In the genomic region with DNA sequence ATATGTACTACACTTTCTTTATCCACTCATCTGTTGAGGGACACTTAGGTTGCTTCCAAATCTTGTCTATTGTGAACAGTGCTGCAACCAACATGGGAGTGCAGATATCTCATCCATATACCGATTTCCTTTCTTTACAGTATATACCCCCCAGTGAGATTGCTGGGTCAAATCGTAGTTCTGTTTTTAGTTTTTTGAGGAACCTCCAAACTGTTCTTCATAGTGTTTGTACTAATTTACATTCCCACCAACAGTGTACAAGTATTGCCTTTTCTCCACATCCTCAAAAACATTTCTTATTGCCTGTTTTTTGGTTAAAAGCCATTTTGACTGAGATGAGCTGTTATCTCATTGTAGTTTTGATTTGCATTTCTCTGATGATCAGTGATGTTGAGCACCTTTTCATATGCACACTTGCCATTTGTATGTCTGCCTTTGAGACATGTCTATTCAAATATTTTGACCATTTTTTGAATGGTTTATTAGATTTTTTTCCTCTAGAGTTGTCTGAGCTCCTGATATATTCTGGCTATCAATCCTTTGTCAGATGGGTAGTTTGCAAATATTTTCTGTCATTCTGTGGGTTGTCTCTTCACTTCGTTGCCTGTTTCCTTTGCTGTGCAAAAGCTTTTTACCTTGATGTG, we compare ENCODE assay signal across 20 cellular contexts. TPM values are rescaled to one million over a fixed set of nuclear protein-coding genes. Genes with fewer than 3 reads are reported as not detected.
DNase-seq lines count a peak whose midpoint lies in the region; ATAC-seq and TF ChIP-seq lines count a peak whose summit lies in the region.
"Had no signal": no experiment of that assay in that cellular context is flagged by ENCODE, and none has a peak within 500 bp of the region (broad histone marks: within the 10 kb centered on the region; RNA-seq: fewer than 3 reads in every experiment).

No MANE protein-coding gene starts in this region.

- peak overlapping the region; percentile 15; the same call in 1 of the 2 replicates for H2AFZ ChIP-seq in OCI-LY7 (ENCODE audit: low read length)

- peaks cover 5% of the 10 kb centered on the region for H3K36me3 Mint-ChIP-seq in activated CD8-positive, alpha-beta T cell treated with anti-CD3 and anti-CD28 coated beads for 36 hours (ENCODE audit: low read depth)
- no peaks in the 10 kb centered on the region for H3K36me3 Mint-ChIP-seq in activated CD8-positive, alpha-beta T cell treated with anti-CD3 and anti-CD28 coated beads, Interleukin-2, amount 10 ng/mL, durations not matched to agents 7 days and 5 days (ENCODE audit: low read depth)
- H3K36me3 Mint-ChIP-seq in stimulated activated effector memory CD8-positive, alpha-beta T cell treated with anti-CD3 and anti-CD28 coated beads, Interleukin-12 subunit alpha, Interleukin-12 subunit beta, amount 100 ng/mL, for 72 hours, result peaks cover 37% of the 10 kb centered on the region
- H3K36me3 Mint-ChIP-seq: activated naive CD8-positive, alpha-beta T cell treated with anti-CD3 and anti-CD28 coated beads, Interleukin-2, amount 10 ng/mL, durations not matched to agents 7 days and 5 days had no signal

- H3K36me3 ChIP-seq in OCI-LY7 (ENCODE audit: insufficient read depth, low read length), result peaks cover 54% of the 10 kb centered on the region
- no peaks in the 10 kb centered on the region for H3K36me3 ChIP-seq in breast epithelium

- intact Hi-C loops in activated CD8-positive, alpha-beta T cell treated with anti-CD3 and anti-CD28 coated beads for 36 hours (cut with micrococcal nuclease), result no loop called here
- intact Hi-C loops in OCI-LY7 (cut with micrococcal nuclease; ENCODE audit: unreplicated experiment) (no loop called here), breast epithelium (cut with DNase I; ENCODE audit: low total_unique reads) (no loop called here)

- H3K27ac Mint-ChIP-seq in activated CD8-positive, alpha-beta T cell treated with anti-CD3 and anti-CD28 coated beads for 36 hours, result peak overlapping the region; percentile 30
- no peak overlapping the region for H3K27ac Mint-ChIP-seq in activated CD8-positive, alpha-beta T cell treated with anti-CD3 and anti-CD28 coated beads, Interleukin-2, amount 10 ng/mL, durations not matched to agents 7 days and 5 days
- H3K27ac Mint-ChIP-seq in stimulated activated effector memory CD8-positive, alpha-beta T cell treated with anti-CD3 and anti-CD28 coated beads, Interleukin-12 subunit alpha, Interleukin-12 subunit beta, amount 100 ng/mL, for 72 hours, result peak overlapping the region; percentile 13
- H3K27ac Mint-ChIP-seq: activated CD4-positive, alpha-beta T cell treated with anti-CD3 and anti-CD28 coated beads for 36 hours; activated naive CD8-positive, alpha-beta T cell treated with anti-CD3 and anti-CD28 coated beads, Interleukin-2, amount 10 ng/mL, durations not matched to agents 7 days and 5 days; activated T-cell treated with anti-CD3 and anti-CD28 coated beads, Interleukin-2, amount 50 U/mL, for 72 hours had no signal

- CTCF ChIA-PET in activated CD8-positive, alpha-beta T cell treated with anti-CD3 and anti-CD28 coated beads for 36 hours (lab: Charles Lee), result interaction anchor here (0.9 kb wide), 1 partner anchor 20 kb away, joined by 3 read pairs; no protein-coding TSS in a partner anchor
- CTCF ChIA-PET in activated CD8-positive, alpha-beta T cell treated with anti-CD3 and anti-CD28 coated beads, Interleukin-2, amount 10 ng/mL, durations not matched to agents 7 days and 5 days (lab: Charles Lee), result interaction anchor here (0.6 to 0.8 kb wide), 2 partner anchors 59 to 159 kb away, joined by 3 read pairs; no protein-coding TSS in a partner anchor
- CTCF ChIA-PET in OCI-LY7 (lab: Charles Lee; ENCODE audit: unreplicated experiment), result no interaction called here

- H3K27me3 Mint-ChIP-seq in activated CD8-positive, alpha-beta T cell treated with anti-CD3 and anti-CD28 coated beads for 36 hours, result peaks cover 8% of the 10 kb centered on the region
- H3K27me3 Mint-ChIP-seq in activated CD8-positive, alpha-beta T cell treated with anti-CD3 and anti-CD28 coated beads, Interleukin-2, amount 10 ng/mL, durations not matched to agents 7 days and 5 days (ENCODE audit: low read depth), result peaks cover 3% of the 10 kb centered on the region
- H3K27me3 Mint-ChIP-seq: CD4-positive, alpha-beta memory T cell had no signal

- no peak for TF ChIP-seq CTCF in activated CD8-positive, alpha-beta T cell treated with anti-CD3 and anti-CD28 coated beads for 36 hours (IDR thresholded peaks at IDR 0.05)
- TF ChIP-seq CTCF in OCI-LY7 (conservative IDR thresholded peaks at IDR 0.05; ENCODE audit: low read length) (no peak), breast epithelium (IDR thresholded peaks at IDR 0.05) (no peak)

- no peak overlapping the region for H3K4me3 Mint-ChIP-seq in activated CD8-positive, alpha-beta T cell treated with anti-CD3 and anti-CD28 coated beads for 36 hours
- no peak overlapping the region for H3K4me3 Mint-ChIP-seq in activated CD8-positive, alpha-beta T cell treated with anti-CD3 and anti-CD28 coated beads, Interleukin-2, amount 10 ng/mL, durations not matched to agents 7 days and 5 days
- peak overlapping the region; percentile 50 for H3K4me3 Mint-ChIP-seq in stimulated activated effector memory CD8-positive, alpha-beta T cell treated with anti-CD3 and anti-CD28 coated beads, Interleukin-12 subunit alpha, Interleukin-12 subunit beta, amount 100 ng/mL, for 72 hours
- H3K4me3 Mint-ChIP-seq: activated CD4-positive, alpha-beta T cell treated with anti-CD3 and anti-CD28 coated beads for 36 hours; activated naive CD8-positive, alpha-beta T cell treated with anti-CD3 and anti-CD28 coated beads, Interleukin-2, amount 10 ng/mL, durations not matched to agents 7 days and 5 days had no signal

- no peaks in the 10 kb centered on the region for H3K27me3 ChIP-seq in breast epithelium

- TF ChIP-seq POLR2A in breast epithelium (IDR thresholded peaks at IDR 0.05), result no peak

- no peak for ATAC-seq in activated CD8-positive, alpha-beta T cell treated with anti-CD3 and anti-CD28 coated beads for 36 hours
- ATAC-seq in activated CD8-positive, alpha-beta T cell treated with anti-CD3 and anti-CD28 coated beads, Interleukin-2, amount 10 ng/mL, durations not matched to agents 7 days and 5 days, result no peak
- peak; percentile 26 for ATAC-seq in HG02798 (IDR thresholded peaks at IDR 0.05; ENCODE audit: poor library complexity, unreplicated experiment)
- no peak for ATAC-seq in stimulated activated effector memory CD8-positive, alpha-beta T cell treated with anti-CD3 and anti-CD28 coated beads, Interleukin-12 subunit alpha, Interleukin-12 subunit beta, amount 100 ng/mL, for 72 hours
- ATAC-seq: activated CD4-positive, alpha-beta T cell treated with anti-CD3 and anti-CD28 coated beads for 36 hours; activated T-cell treated with anti-CD3 and anti-CD28 coated beads, Interleukin-2, amount 50 U/mL, for 72 hours; foreskin keratinocyte had no signal

- H3K27ac ChIP-seq in OCI-LY7 (ENCODE audit: low read depth, low read length, poor library complexity, severe bottlenecking) (no peak overlapping the region), breast epithelium (no peak overlapping the region)
- H3K27ac ChIP-seq: foreskin keratinocyte, HL-60 had no signal

- H3K4me1 Mint-ChIP-seq in activated CD8-positive, alpha-beta T cell treated with anti-CD3 and anti-CD28 coated beads for 36 hours (ENCODE audit: low read depth), result peaks cover 48% of the 10 kb centered on the region
- H3K4me1 Mint-ChIP-seq in activated CD8-positive, alpha-beta T cell treated with anti-CD3 and anti-CD28 coated beads, Interleukin-2, amount 10 ng/mL, durations not matched to agents 7 days and 5 days (ENCODE audit: low read depth), result peaks cover 21% of the 10 kb centered on the region
- peaks cover 82% of the 10 kb centered on the region for H3K4me1 Mint-ChIP-seq in stimulated activated effector memory CD8-positive, alpha-beta T cell treated with anti-CD3 and anti-CD28 coated beads, Interleukin-12 subunit alpha, Interleukin-12 subunit beta, amount 100 ng/mL, for 72 hours

- H3K4me3 ChIP-seq in OCI-LY7 (ENCODE audit: low read depth, low read length, poor library complexity, severe bottlenecking), result no peak overlapping the region
- H3K4me3 ChIP-seq in breast epithelium, result no peak overlapping the region

- H3K79me2 ChIP-seq in OCI-LY7 (ENCODE audit: insufficient read depth, low read depth, low read length), result peaks cover 55% of the 10 kb centered on the region; the same call in 1 of the 2 replicates

- H3K9me2 ChIP-seq in OCI-LY7 (ENCODE audit: insufficient read depth, low read length), result no peaks in the 10 kb centered on the region

- H3K4me1 ChIP-seq in OCI-LY7 (ENCODE audit: insufficient read depth, low read length, poor library complexity, severe bottlenecking) (peaks cover 16% of the 10 kb centered on the region), breast epithelium (no peaks in the 10 kb centered on the region)
- H3K4me1 ChIP-seq: foreskin keratinocyte had no signal

- POLR2A ChIA-PET in activated CD8-positive, alpha-beta T cell treated with anti-CD3 and anti-CD28 coated beads for 36 hours (lab: Charles Lee), result no interaction called here
- POLR2A ChIA-PET in activated CD8-positive, alpha-beta T cell treated with anti-CD3 and anti-CD28 coated beads, Interleukin-2, amount 10 ng/mL, durations not matched to agents 7 days and 5 days (lab: Charles Lee), result no interaction called here
- POLR2A ChIA-PET in OCI-LY7 (lab: Charles Lee), result no interaction called here

- no peak for DNase-seq in activated CD8-positive, alpha-beta T cell treated with anti-CD3 and anti-CD28 coated beads for 36 hours
- DNase-seq in activated CD8-positive, alpha-beta T cell treated with anti-CD3 and anti-CD28 coated beads, Interleukin-2, amount 10 ng/mL, durations not matched to agents 7 days and 5 days, result no peak
- DNase-seq in OCI-LY7 (ENCODE audit: low spot score) (no peak), breast epithelium (ENCODE audit: low spot score in 2 of 2) (no peak), kidney glomerular epithelial cell (lab: John Stamatoyannopoulos, UW) (no peak), SK-N-DZ (ENCODE audit: low spot score) (no peak)
- DNase-seq in stimulated activated effector memory CD8-positive, alpha-beta T cell treated with anti-CD3 and anti-CD28 coated beads, Interleukin-12 subunit alpha, Interleukin-12 subunit beta, amount 100 ng/mL, for 72 hours (ENCODE audit: low spot score in 2 of 2), result no peak
- DNase-seq: activated CD4-positive, alpha-beta T cell treated with anti-CD3 and anti-CD28 coated beads for 36 hours; activated naive CD8-positive, alpha-beta T cell treated with anti-CD3 and anti-CD28 coated beads, Interleukin-2, amount 10 ng/mL, durations not matched to agents 7 days and 5 days; activated T-cell treated with anti-CD3 and anti-CD28 coated beads, Interleukin-2, amount 50 U/mL, for 72 hours; CD4-positive, alpha-beta memory T cell; foreskin keratinocyte; GOT3; Kasumi-1; NCI-H1694 treated with DMSO at 0.1 percent for 48 hours; NCI-H510A had no signal

- H3K9me3 ChIP-seq in OCI-LY7 (ENCODE audit: low read length) (no peaks in the 10 kb centered on the region), breast epithelium (no peaks in the 10 kb centered on the region)

- H3K9me3 Mint-ChIP-seq in activated CD8-positive, alpha-beta T cell treated with anti-CD3 and anti-CD28 coated beads for 36 hours, result no peaks in the 10 kb centered on the region
- H3K9me3 Mint-ChIP-seq in activated CD8-positive, alpha-beta T cell treated with anti-CD3 and anti-CD28 coated beads, Interleukin-2, amount 10 ng/mL, durations not matched to agents 7 days and 5 days (ENCODE audit: insufficient read depth), result no peaks in the 10 kb centered on the region
- no peaks in the 10 kb centered on the region for H3K9me3 Mint-ChIP-seq in stimulated activated effector memory CD8-positive, alpha-beta T cell treated with anti-CD3 and anti-CD28 coated beads, Interleukin-12 subunit alpha, Interleukin-12 subunit beta, amount 100 ng/mL, for 72 hours
- H3K9me3 Mint-ChIP-seq: CD4-positive, alpha-beta memory T cell had no signal

- no peak overlapping the region for H3K4me2 ChIP-seq in OCI-LY7 (ENCODE audit: low read length)

- H4K20me1 ChIP-seq in OCI-LY7 (ENCODE audit: insufficient read depth, low read length), result no peaks in the 10 kb centered on the region

- no TSS peak for BruUV-seq in OCI-LY7 (replicated peaks; lab: Mats Ljungman, UMichigan)

RNA-seq across cellular contexts. Expression of gene PLEK, which starts 12.2 kb away (rescaled TPM):
- 1 to 10 TPM; 4.8 to 6.0 TPM for total RNA-seq in activated CD8-positive, alpha-beta T cell treated with anti-CD3 and anti-CD28 coated beads for 36 hours
- 1 to 10 TPM; 4.5 to 4.7 TPM for total RNA-seq in activated CD8-positive, alpha-beta T cell treated with anti-CD3 and anti-CD28 coated beads, Interleukin-2, amount 10 ng/mL, durations not matched to agents 7 days and 5 days
- 20.8 and 27.3 TPM in 2 replicates for total RNA-seq in OCI-LY7 (2014; rRNA removed; shearing (Covaris generic))
- 80.6 and 88.7 TPM in 2 replicates for total RNA-seq in OCI-LY7 (2022)
- total RNA-seq in breast epithelium, result 10 to 100 TPM in 2 of 3 donors, 1 to 10 TPM in 1; 3.6 to 20.5 (median 11.7) TPM
- polyA plus RNA-seq in SK-N-DZ (2014; cell fraction: cytosol; rRNA removed), result 0.09 TPM in 1 of 2 replicates, not detected in the other
- polyA plus RNA-seq in SK-N-DZ (2014; cell fraction: nucleus; rRNA removed), result 0.13 TPM in 1 of 2 replicates, not detected in the other
- total RNA-seq: foreskin keratinocyte, RPMI7951 had no signal
- polyA plus RNA-seq: foreskin keratinocyte had no signal

RNA-seq across cellular contexts. Expression of gene CNRIP1, which starts 57.5 kb away (rescaled TPM):
- not detected for total RNA-seq in activated CD8-positive, alpha-beta T cell treated with anti-CD3 and anti-CD28 coated beads for 36 hours
- not detected for total RNA-seq in activated CD8-positive, alpha-beta T cell treated with anti-CD3 and anti-CD28 coated beads, Interleukin-2, amount 10 ng/mL, durations not matched to agents 7 days and 5 days
- not detected in 2 replicates for total RNA-seq in OCI-LY7 (2014; rRNA removed; shearing (Covaris generic))
- total RNA-seq in OCI-LY7 (2022), result not detected in 2 replicates
- 10 to 100 TPM; 14.9 to 63.5 (median 35.7) TPM for total RNA-seq in breast epithelium
- 84.8 and 86.6 TPM in 2 replicates for polyA plus RNA-seq in SK-N-DZ (2014; cell fraction: cytosol; rRNA removed)
- polyA plus RNA-seq in SK-N-DZ (2014; cell fraction: nucleus; rRNA removed), result 58.2 and 61.7 TPM in 2 replicates
- total RNA-seq: activated CD4-positive, alpha-beta T cell treated with anti-CD3 and anti-CD28 coated beads for 36 hours; activated naive CD8-positive, alpha-beta T cell treated with anti-CD3 and anti-CD28 coated beads, Interleukin-2, amount 10 ng/mL, durations not matched to agents 7 days and 5 days; activated T-cell treated with anti-CD3 and anti-CD28 coated beads, Interleukin-2, amount 50 U/mL, for 72 hours; T-helper 2 cell treated with Interferon-gamma antibody and Interleukin-4, amounts not matched to agents 100 ng/mL and 5 ng/mL, for 36 hours had no signal
- polyA plus RNA-seq: CD4-positive, alpha-beta memory T cell had no signal

Comparison
In these comparisons a context has a peak if more than half of its experiments do, and no peak if none do; other contexts are left out.
1. RNA of gene CNRIP1, which starts 57.5 kb away (total RNA-seq): 14.9 to 63.5 TPM in breast epithelium; not detected in activated CD8-positive, alpha-beta T cell treated with anti-CD3 and anti-CD28 coated beads for 36 hours, not detected in activated CD8-positive, alpha-beta T cell treated with anti-CD3 and anti-CD28 coated beads, Interleukin-2, amount 10 ng/mL, durations not matched to agents 7 days and 5 days and not detected in OCI-LY7; every median in the first group is over 10 times any median in the second.